23 cellular contexts compared by ENCODE assay signal in the genomic region with DNA sequence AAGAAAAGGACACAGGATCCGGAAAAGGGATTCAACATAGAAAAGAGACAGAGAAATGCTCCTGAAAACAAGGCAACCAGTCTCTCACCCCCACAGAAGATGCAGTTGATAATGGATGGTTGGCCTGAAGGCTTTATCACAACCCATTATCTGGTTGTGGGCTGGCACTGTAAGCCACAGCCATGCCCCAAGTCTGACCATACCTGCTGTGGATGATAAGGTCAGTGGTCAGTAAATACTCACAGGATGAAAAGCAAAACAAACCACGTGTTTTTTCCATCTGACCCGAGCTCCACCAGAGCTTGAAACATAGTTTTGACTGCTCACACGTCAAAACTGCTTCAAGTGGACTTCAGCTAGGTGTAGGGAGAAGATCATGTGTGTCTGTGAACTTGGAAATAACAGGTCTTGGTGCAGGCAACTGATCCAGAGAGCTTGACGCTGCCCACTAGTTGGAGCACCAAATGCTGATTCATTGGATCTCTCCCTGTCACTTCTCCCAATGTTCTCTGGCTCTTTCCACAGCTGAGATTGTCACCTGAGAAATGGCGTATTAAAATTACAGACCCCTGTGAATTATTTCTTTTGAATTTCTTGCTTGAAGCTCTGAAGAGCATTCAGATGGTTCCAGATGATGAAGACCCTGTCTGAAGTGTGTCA. TPM values are rescaled to one million over a fixed set of nuclear protein-coding genes. Genes with fewer than 3 reads are reported as not detected.
DNase-seq lines count a peak whose midpoint lies in the region; ATAC-seq, FAIRE-seq and TF ChIP-seq lines count a peak whose summit lies in the region.
"Had no signal": no experiment of that assay in that cellular context is flagged by ENCODE, and none has a peak within 500 bp of the region (broad histone marks: within the 10 kb centered on the region; RNA-seq: fewer than 3 reads in every experiment).

No MANE protein-coding gene starts in this region.

- peaks cover 3 to 5% of the 10 kb centered on the region in 2 experiments; a peak in 3 of 5 replicates for H3K27me3 ChIP-seq in K562 (ENCODE audit: control insufficient read depth in 2 of 2, insufficient read depth in 2 of 2, low read length in 2 of 2)
- H3K27me3 ChIP-seq in parathyroid adenoma (ENCODE audit: control insufficient read depth, insufficient read depth, low read length) = no peaks in the 10 kb centered on the region
- H3K27me3 ChIP-seq: BLaER1, Peyer's patch had no signal

- TF ChIP-seq RAD21 in K562 (CRISPR knock-in tag; conservative IDR thresholded peaks at IDR 0.05 in 1 of 2, IDR thresholded peaks at IDR 0.05 in 1 of 2) = no peak

- TF ChIP-seq POLR2A in K562 (conservative IDR thresholded peaks at IDR 0.05) = no peak

- no TSS peak for BruUV-seq in K562 (replicated peaks; lab: Mats Ljungman, UMichigan)

- intact Hi-C loops in K562 (cut with micrococcal nuclease) = no loop called here

- peak; percentile 29 for DNase-seq in SK-N-DZ (ENCODE audit: low spot score)
- DNase-seq in K562 (ENCODE audit: extremely low read depth in 1 of 4, low spot score in 3 of 4) = peak in 1 of 4 experiments; percentile 18
- no peak for DNase-seq in GM10248 (ENCODE audit: extremely low spot score)
- DNase-seq in RWPE1 (ENCODE audit: low spot score) = no peak
- DNase-seq in GM13977 (ENCODE audit: low spot score) = no peak
- DNase-seq: CD4-positive, alpha-beta T cell; COR-L47; DMS 273 treated with DMSO at 0.1 percent for 48 hours; DMS79 treated with DMSO at 0.1 percent for 48 hours; H7; NCI-H1092 treated with DMSO at 0.1 percent for 48 hours; NCI-H1436 treated with DMSO at 0.1 percent for 48 hours; NCI-H1930; NCI-H226; NCI-H510A treated with DMSO at 0.1 percent for 48 hours; NCI-H774; NK-92 treated with Interleukin-12 subunit alpha and Interleukin-12 subunit beta, amount 100 ng/mL, for 24 hours; Peyer's patch had no signal

- H3K27ac ChIP-seq in K562 (ENCODE audit: extremely low read depth, low read depth, low read length) (no peak overlapping the region), parathyroid adenoma (peak overlapping the region; percentile 76), RWPE1 (no peak overlapping the region)
- H3K27ac ChIP-seq: BLaER1, Peyer's patch, SJSA1 had no signal

- TF ChIP-seq CTCF in K562 (IDR thresholded peaks at IDR 0.05 in 2 of 3, conservative IDR thresholded peaks at IDR 0.05 in 1 of 3; ENCODE audit: insufficient read depth in 2 of 3, low read depth in 1 of 3, low read length in 3 of 3) (no peak), parathyroid adenoma (IDR thresholded peaks at IDR 0.05) (no peak), GM10248 (IDR thresholded peaks at IDR 0.05; ENCODE audit: control extremely low read depth, extremely low read depth, low read depth, missing control alignments) (no peak), RWPE1 (conservative IDR thresholded peaks at IDR 0.05; ENCODE audit: low read depth) (no peak), GM13977 (IDR thresholded peaks at IDR 0.05; ENCODE audit: extremely low read depth, insufficient read depth, missing control alignments) (no peak)

- H3K4me1 ChIP-seq in K562 (replicated peaks in 1 of 2; ENCODE audit: control insufficient read depth in 2 of 2, insufficient read depth in 2 of 2, low read length in 2 of 2) (peaks cover 2 to 9% of the 10 kb centered on the region in 2 experiments; a peak in 4 of 5 replicates), parathyroid adenoma (peaks cover 21% of the 10 kb centered on the region)
- H3K4me1 ChIP-seq: BLaER1, Peyer's patch, SJSA1 had no signal

- H3K9me1 ChIP-seq in K562 (ENCODE audit: control insufficient read depth, insufficient read depth, low read length) = no peaks in the 10 kb centered on the region

- H3K4me2 ChIP-seq in K562 (ENCODE audit: insufficient read depth, low read length) (no peak overlapping the region; the same call in 1 of the 2 replicates), parathyroid adenoma (ENCODE audit: low read length) (peak overlapping the region; percentile 34)
- H3K4me2 ChIP-seq: BLaER1 had no signal

- 0 out of 2 replicates have a peak, but pooled peaks have one; percentile 12 for TF ChIP-seq EP300 in K562 (IDR thresholded peaks at IDR 0.05; ENCODE audit: low read length)

- H3K9ac ChIP-seq in K562 (ENCODE audit: insufficient read depth in 1 of 2, low read depth in 2 of 2, low read length in 2 of 2) = no peak overlapping the region
- H3K9ac ChIP-seq in parathyroid adenoma = no peak overlapping the region
- H3K9ac ChIP-seq: BLaER1 had no signal

- H3K36me3 ChIP-seq in K562 (ENCODE audit: control insufficient read depth, insufficient read depth, low read length) = no peaks in the 10 kb centered on the region
- H3K36me3 ChIP-seq in parathyroid adenoma (ENCODE audit: control insufficient read depth, insufficient read depth, low read length) = no peaks in the 10 kb centered on the region
- H3K36me3 ChIP-seq: BLaER1, Peyer's patch, SJSA1 had no signal

- H3K4me3 ChIP-seq in K562 = no peak overlapping the region
- H3K4me3 ChIP-seq in parathyroid adenoma (ENCODE audit: low read depth, low read length) = no peak overlapping the region
- H3K4me3 ChIP-seq: BLaER1, GM12878, Peyer's patch, SJSA1 had no signal

- no peaks in the 10 kb centered on the region for H3K9me3 ChIP-seq in K562 (replicated peaks; ENCODE audit: control insufficient read depth, insufficient read depth, low read depth, low read length)
- H3K9me3 ChIP-seq in parathyroid adenoma (ENCODE audit: control insufficient read depth, low read length) = no peaks in the 10 kb centered on the region
- H3K9me3 ChIP-seq: BLaER1, Peyer's patch, SJSA1 had no signal

- FAIRE-seq in K562 (lab: Jason Lieb, UNC) = peak; percentile 77
- FAIRE-seq: GM12878 had no signal

- WGBS in K562 (ENCODE audit: insufficient coverage, low coverage, missing lambda C conversion rate) = 6% methylated on average over 6 of the region's 6 CpGs

- in situ Hi-C loops in K562 (cut with MboI) = no loop called here
- in situ Hi-C loops in GM13977 (cut with MboI; ENCODE audit: low pct_unique_long_range_greater_than_20kb, low sequenced_read_pairs, unreplicated experiment) = no loop called here

- POLR2A ChIA-PET in K562 (lab: Yijun Ruan, JAX) = no interaction called here
- POLR2A ChIA-PET in GM10248 (lab: Yijun Ruan, JAX) = no interaction called here
- POLR2A ChIA-PET in RWPE1 (lab: Yijun Ruan, JAX; ENCODE audit: low non-redundant PET) = no interaction called here

- ATAC-seq in K562 (no peak), HG03039 (IDR thresholded peaks at IDR 0.05; ENCODE audit: unreplicated experiment) (no peak)
- ATAC-seq: GM12878 had no signal

- CTCF ChIA-PET in K562 (lab: Yijun Ruan, JAX; ENCODE audit: low intra/inter-chr PET ratio) (no interaction called here), GM10248 (lab: Yijun Ruan, JAX) (no interaction called here), RWPE1 (lab: Yijun Ruan, JAX) (interaction anchor here (0.8 kb wide), 1 partner anchor 22 kb away, joined by 3 read pairs; no protein-coding TSS in a partner anchor)

- no peaks in the 10 kb centered on the region for H3K79me2 ChIP-seq in K562 (ENCODE audit: control insufficient read depth, insufficient read depth, low read length)
- H3K79me2 ChIP-seq in parathyroid adenoma = peaks cover 10% of the 10 kb centered on the region

- no peaks in the 10 kb centered on the region for H4K20me1 ChIP-seq in K562 (replicated peaks; ENCODE audit: control insufficient read depth, insufficient read depth, low read length)
- H4K20me1 ChIP-seq: BLaER1 had no signal

- H2AFZ ChIP-seq in K562 (ENCODE audit: low read depth, low read length) = no peak overlapping the region
- H2AFZ ChIP-seq in parathyroid adenoma = peak overlapping the region; percentile 68

TF ChIP-seq in K562, 482 proteins besides CTCF, POLR2A, EP300 and RAD21 (continues in another document):
- TF ChIP-seq TEAD4 (IDR thresholded peaks at IDR 0.05; ENCODE audit: low read length) (peak; percentile 63; the same call in 1 of the 2 replicates), TEAD4 (CRISPR knock-in tag; IDR thresholded peaks at IDR 0.05; ENCODE audit: borderline replicate concordance) (no peak), ESRRA (IDR thresholded peaks at IDR 0.05; ENCODE audit: borderline replicate concordance, low read depth) (peak; percentile 70; the same call in 1 of the 2 replicates), ZNF584 (CRISPR knock-in tag; IDR thresholded peaks at IDR 0.05; ENCODE audit: low read depth) (no peak), ZNF444 (CRISPR knock-in tag; IDR thresholded peaks at IDR 0.05) (no peak), MECOM (CRISPR knock-in tag; IDR thresholded peaks at IDR 0.05) (no peak), LEF1 (IDR thresholded peaks at IDR 0.05) (no peak), ZNF24 (IDR thresholded peaks at IDR 0.05) (no peak), TARDBP (IDR thresholded peaks at IDR 0.05) (no peak), BRF1 (IDR thresholded peaks at IDR 0.05; ENCODE audit: borderline replicate concordance, extremely low read depth, insufficient read length) (no peak), SMARCE1 (IDR thresholded peaks at IDR 0.05) (peak; percentile 31; the same call in 1 of the 2 replicates)

RNA-seq across cellular contexts. Expression of a gene that starts 8.4 kb away (rescaled TPM):
- 0.15 and 0.37 TPM in 2 replicates for polyA plus RNA-seq in SK-N-DZ (2014; cell fraction: cytosol; rRNA removed)
- polyA plus RNA-seq in SK-N-DZ (2014; cell fraction: nucleus; rRNA removed) = 0.07 TPM in 1 of 2 replicates, not detected in the other
- total RNA-seq in K562 (2011; cell fraction: chromatin; rRNA removed; ENCODE audit: low replicate concordance) = 0.18 and 0.19 TPM in 2 replicates
- total RNA-seq in K562 (2011; cell fraction: nucleolus; rRNA removed) = 0.17 TPM in 1 of 2 replicates, not detected in the other
- total RNA-seq in K562 (2011; cell fraction: nucleoplasm; rRNA removed) = 0.38 TPM in 1 of 2 replicates, not detected in the other
- total RNA-seq in K562 (2014; rRNA removed) (0.12 TPM in 1 of 2 replicates, not detected in the other), K562 (2014; rRNA removed; fragmentation: Illumina TruSeq; extraction: Trizol) (0.07 and 0.41 TPM in 2 replicates), K562 (2015; rRNA removed; fragmentation: Illumina TruSeq; extraction: Trizol) (0.04 TPM in 1 of 2 replicates, not detected in the other), K562 (2021) (0.04 TPM in 1 of 2 replicates, not detected in the other)
- polyA plus RNA-seq in K562 (2011; rRNA removed) (0.14 TPM in 1 of 2 replicates, not detected in the other), K562 (2014; fragmentation: Illumina TruSeq; extraction: Trizol) (0.06 and 0.10 TPM in 2 replicates), K562 (2014; fragmentation: Nextera tagmentation; extraction: Ambion mirVana) (under 1 TPM; 0.04 TPM), K562 (2014; rRNA removed) (0.17 TPM in 1 of 2 replicates, not detected in the other)
- 0.07 TPM in 1 of 2 replicates, not detected in the other for polyA plus RNA-seq in K562 (2011; cell fraction: cytosol; rRNA removed)
- polyA plus RNA-seq in K562 (2011; cell fraction: nucleus; rRNA removed) = 0.09 TPM in 1 of 2 replicates, not detected in the other
- 0.17 and 0.20 TPM in 2 replicates for polyA plus RNA-seq in K562 (2012)
- not detected in 2 replicates for polyA minus RNA-seq in K562 (2011; rRNA and poly(A)+ RNA removed)
- not detected in 2 replicates for polyA minus RNA-seq in K562 (2011; cell fraction: cytosol; rRNA and poly(A)+ RNA removed)
- not detected in 2 replicates for polyA minus RNA-seq in K562 (2011; cell fraction: nucleus; rRNA and poly(A)+ RNA removed)
- total RNA-seq: CD4-positive, alpha-beta T cell; GM12878; H7; SJSA1 had no signal
- polyA plus RNA-seq: GM12878 had no signal
